Comparison of ENCODE assay signal across 11 cellular contexts in genomic region chrX:47574096-47574553, GRCh38. TPM values are rescaled to one million over a fixed set of nuclear protein-coding genes. Genes with fewer than 3 reads are reported as not detected.
A peak's percentile ranks its signal among the peaks of the same experiment; 100 is the strongest.
DNase-seq lines count a peak whose midpoint lies in the region; ATAC-seq, FAIRE-seq and TF ChIP-seq lines count a peak whose summit lies in the region.
"Had no signal": no experiment of that assay in that cellular context is flagged by ENCODE, and none has a peak within 500 bp of the region (broad histone marks: within the 10 kb centered on the region; RNA-seq: fewer than 3 reads in every experiment).

No MANE protein-coding gene starts in this region.

- TF ChIP-seq CTCF in mammary epithelial cell (conservative IDR thresholded peaks at IDR 0.05 in 1 of 2, IDR thresholded peaks at IDR 0.05 in 1 of 2; ENCODE audit: extremely low read depth in 1 of 2, insufficient read depth in 1 of 2, low read depth in 1 of 2, low read length in 2 of 2) (no peak), prostate gland (IDR thresholded peaks at IDR 0.05) (no peak)

- peak overlapping the region; percentile 42 for H2AFZ ChIP-seq in mammary epithelial cell (ENCODE audit: low read depth, low read length)

- H3K9me3 ChIP-seq in ES-I3 (ENCODE audit: control insufficient read depth, insufficient read depth, low read length), result no peaks in the 10 kb centered on the region
- peaks cover 3% of the 10 kb centered on the region for H3K9me3 ChIP-seq in mammary epithelial cell (replicated peaks; ENCODE audit: insufficient read depth, low read length)
- H3K9me3 ChIP-seq in iPS-15b (ENCODE audit: control insufficient read depth, insufficient read depth, low read length), result no peaks in the 10 kb centered on the region
- no peaks in the 10 kb centered on the region for H3K9me3 ChIP-seq in prostate gland

- no peak for FAIRE-seq in GM12891 (lab: Jason Lieb, UNC)
- FAIRE-seq: G401.6 had no signal

- intact Hi-C loops in mammary epithelial cell (cut with micrococcal nuclease) (no loop called here), prostate gland (cut with DNase I) (no loop called here)

- H4K20me1 ChIP-seq in mammary epithelial cell (ENCODE audit: insufficient read depth, low read length), result no peaks in the 10 kb centered on the region

- peaks cover 21% of the 10 kb centered on the region; the same call in 1 of the 2 replicates for H3K4me1 ChIP-seq in ES-I3 (ENCODE audit: insufficient read depth, low read length)
- peaks cover 11% of the 10 kb centered on the region for H3K4me1 ChIP-seq in mammary epithelial cell (ENCODE audit: insufficient read depth, low read length)
- H3K4me1 ChIP-seq in iPS-15b (ENCODE audit: control insufficient read depth, insufficient read depth, low read length), result peaks cover 9% of the 10 kb centered on the region
- no peaks in the 10 kb centered on the region for H3K4me1 ChIP-seq in prostate gland (replicated peaks)

- BruUV-seq in mammary epithelial cell (replicated peaks; lab: Mats Ljungman, UMichigan), result no TSS peak

- peak overlapping the region; percentile 71 for H3K4me2 ChIP-seq in mammary epithelial cell (ENCODE audit: insufficient read depth, low read depth, low read length)

- DNase-seq in mammary epithelial cell (no peak), prostate gland (ENCODE audit: low spot score) (no peak), NCI-H2107 (lab: John Stamatoyannopoulos, UW) (no peak), GM12891 (ENCODE audit: insufficient read length, low spot score) (no peak)
- DNase-seq: NCI-H187 treated with DMSO at 0.1 percent for 48 hours; stimulated activated CD4-positive, alpha-beta T cell treated with anti-CD3 and anti-CD28 coated beads, Interleukin-1b, Interleukin-23, amount 100 ng/mL, for 48 hours had no signal

- H3K36me3 ChIP-seq in ES-I3 (ENCODE audit: insufficient read depth, low read length), result peaks cover 4% of the 10 kb centered on the region
- H3K36me3 ChIP-seq in mammary epithelial cell (ENCODE audit: insufficient read depth, low read length), result no peaks in the 10 kb centered on the region
- H3K36me3 ChIP-seq in iPS-15b (ENCODE audit: control insufficient read depth, insufficient read depth, low read length), result peaks cover 18% of the 10 kb centered on the region
- no peaks in the 10 kb centered on the region for H3K36me3 ChIP-seq in prostate gland

- peak overlapping the region; percentile 93 for H3K9ac ChIP-seq in ES-I3 (ENCODE audit: low read depth, low read length)
- H3K9ac ChIP-seq in mammary epithelial cell (ENCODE audit: insufficient read depth, low read length), result no peak overlapping the region
- peak overlapping the region; percentile 47 for H3K9ac ChIP-seq in iPS-15b (ENCODE audit: low read depth, low read length)

- peak overlapping the region in 2 of 3 experiments; percentile 17 to 35 for H3K4me3 ChIP-seq in mammary epithelial cell (replicated peaks in 1 of 3; ENCODE audit: insufficient read depth in 1 of 3, low read depth in 2 of 3, low read length in 3 of 3)
- H3K4me3 ChIP-seq in iPS-15b (ENCODE audit: low read depth, low read length), result peak overlapping the region; percentile 49
- peak overlapping the region; percentile 12 to 18 for H3K4me3 ChIP-seq in prostate gland

- WGBS in mammary epithelial cell (ENCODE audit: low coverage, missing lambda C conversion rate), result 0% methylated on average over 2 of the region's 40 CpGs
- WGBS in prostate gland, result 3% methylated on average over 18 of the region's 40 CpGs

- H3K79me2 ChIP-seq in mammary epithelial cell (ENCODE audit: insufficient read depth, low read length), result no peaks in the 10 kb centered on the region

- H3K27me3 ChIP-seq in mammary epithelial cell (ENCODE audit: insufficient read depth, low read length), result no peaks in the 10 kb centered on the region
- H3K27me3 ChIP-seq in iPS-15b (ENCODE audit: control insufficient read depth, insufficient read depth, low read length), result no peaks in the 10 kb centered on the region
- H3K27me3 ChIP-seq in prostate gland (replicated peaks; ENCODE audit: insufficient read depth), result no peaks in the 10 kb centered on the region

- dilution Hi-C loops in mammary epithelial cell (cut with HindIII; ENCODE audit: low sequenced_read_pairs), result no loop called here

- no peak for ATAC-seq in HG03159 (IDR thresholded peaks at IDR 0.05; ENCODE audit: unreplicated experiment)
- ATAC-seq in GM18517 (IDR thresholded peaks at IDR 0.05; ENCODE audit: unreplicated experiment), result no peak

- in situ Hi-C loops in mammary epithelial cell (cut with MboI; ENCODE audit: low sequenced_read_pairs in 2 of 2), result no loop called here

- CTCF ChIA-PET in mammary epithelial cell (lab: Charles Lee; ENCODE audit: low non-redundant PET), result no interaction called here

- H3K27ac ChIP-seq in mammary epithelial cell (ENCODE audit: insufficient read depth, low read depth, low read length) (no peak overlapping the region), prostate gland (peak overlapping the region; percentile 48 to 60)

- TF ChIP-seq POLR2A in prostate gland (IDR thresholded peaks at IDR 0.05) (no peak), GM12891 (IDR thresholded peaks at IDR 0.05; ENCODE audit: low read depth, low read length) (no peak)

TF ChIP-seq in GM12891, 5 proteins besides CTCF, POLR2A, EP300 and RAD21:
- TF ChIP-seq TAF1 (IDR thresholded peaks at IDR 0.05; ENCODE audit: low read depth, low read length) (no peak), SPI1 (IDR thresholded peaks at IDR 0.05; ENCODE audit: low read depth, low read length) (no peak), POLR2AphosphoS5 (IDR thresholded peaks at IDR 0.05; ENCODE audit: low read depth, low read length) (no peak), PAX5 (IDR thresholded peaks at IDR 0.05; ENCODE audit: insufficient read depth, low read length, severe bottlenecking) (no peak), POU2F2 (IDR thresholded peaks at IDR 0.05; ENCODE audit: low read depth, low read length) (no peak)
TF ChIP-seq in GM12891: peak in this region for 0.

RNA-seq across cellular contexts. Expression of gene TIMP1, which starts 8.1 kb away (rescaled TPM):
- total RNA-seq in mammary epithelial cell (100 to 1,000 TPM; 170 to 219 TPM), prostate gland (100 to 1,000 TPM; 373 to 916 TPM)
- polyA plus RNA-seq in mammary epithelial cell, result 582 TPM
- polyA minus RNA-seq in mammary epithelial cell, result 755 TPM
- 294 TPM for polyA plus RNA-seq in GM12891 (2012; ENCODE audit: low read depth, missing spikeins)

RNA-seq across cellular contexts. Expression of gene ARAF, which starts 13.1 kb away (rescaled TPM):
- total RNA-seq in mammary epithelial cell (10 to 100 TPM; 15.8 to 48.6 TPM), prostate gland (10 to 100 TPM; 55.4 to 69.3 TPM)
- 36.9 TPM for polyA plus RNA-seq in mammary epithelial cell
- polyA minus RNA-seq in mammary epithelial cell, result 35.6 TPM
- 47.2 TPM for polyA plus RNA-seq in GM12891 (2012; ENCODE audit: low read depth, missing spikeins)

RNA-seq across cellular contexts. Expression of gene SYN1, which starts 45.5 kb away (rescaled TPM):
- total RNA-seq in mammary epithelial cell, result under 1 TPM; under 0.01 to 0.45 TPM
- polyA plus RNA-seq in mammary epithelial cell, result 0.10 TPM
- 0.21 TPM for polyA minus RNA-seq in mammary epithelial cell
- 1 to 10 TPM in 1 of 2 donors, under 1 TPM in 1; 0.14 to 4.1 TPM for total RNA-seq in prostate gland
- 1.1 TPM for polyA plus RNA-seq in GM12891 (2012; ENCODE audit: low read depth, missing spikeins)

RNA-seq across cellular contexts. Expression of gene CFP, which starts 55.6 kb away (rescaled TPM):
- total RNA-seq in mammary epithelial cell (under 1 TPM; 0.17 to 0.28 TPM), prostate gland (1 to 10 TPM in 1 of 2 donors, under 1 TPM in 1; 0.09 to 2.9 TPM)
- polyA plus RNA-seq in mammary epithelial cell, result 0.06 TPM
- polyA minus RNA-seq in mammary epithelial cell, result not detected
- 38.2 TPM for polyA plus RNA-seq in GM12891 (2012; ENCODE audit: low read depth, missing spikeins)
